8 cellular contexts compared by ENCODE assay signal in the genomic region with DNA sequence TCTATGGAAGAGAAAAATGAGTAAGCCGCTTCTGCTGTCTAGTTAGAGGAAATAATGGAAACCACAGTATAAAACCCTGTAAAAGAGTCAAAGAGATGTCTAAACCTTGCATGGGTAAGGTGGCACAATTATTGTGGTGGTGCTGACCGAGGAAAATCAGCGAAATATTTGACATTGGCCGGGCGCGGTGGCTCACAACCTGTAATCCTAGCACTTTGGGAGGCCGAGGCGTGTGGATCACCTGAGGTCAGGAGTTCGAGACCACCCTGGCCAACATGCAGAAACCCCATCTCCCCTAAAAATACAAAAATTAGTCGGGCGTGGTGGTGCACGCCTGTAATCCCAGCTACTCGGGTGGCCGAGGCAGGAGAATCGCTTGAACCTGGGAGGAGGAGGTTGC. TPM values are rescaled to one million over a fixed set of nuclear protein-coding genes. Genes with fewer than 3 reads are reported as not detected.
DNase-seq lines count a peak whose midpoint lies in the region; ATAC-seq and TF ChIP-seq lines count a peak whose summit lies in the region.
"Not testable (repeated sequence)": the region's sequence is repeated elsewhere in the genome, so short reads cannot be mapped to it uniquely, and the experiment has no call there.

No MANE protein-coding gene starts in this region.

- H3K27me3 Mint-ChIP-seq in CD4-positive, CD25-positive, alpha-beta regulatory T cell; T-cell; activated naive CD8-positive, alpha-beta T cell treated with anti-CD3 and anti-CD28 coated beads, Interleukin-2, amount 10 ng/mL, durations not matched to agents 7 days and 5 days; osteocyte (ENCODE audit: unreplicated experiment): not testable (repeated sequence)

- peaks cover 11% of the 10 kb centered on the region for H3K36me3 ChIP-seq in CD4-positive, CD25-positive, alpha-beta regulatory T cell (ENCODE audit: control insufficient read depth, insufficient read depth, low read length)
- peaks cover 15% of the 10 kb centered on the region for H3K36me3 ChIP-seq in HUES48 (ENCODE audit: control insufficient read depth, insufficient read depth, low read length)
- not testable (repeated sequence) for H3K36me3 ChIP-seq in left lung, tibial artery

- not testable (repeated sequence) for H3K9me3 ChIP-seq in CD4-positive, CD25-positive, alpha-beta regulatory T cell (ENCODE audit: control insufficient read depth in 2 of 2, low read length in 2 of 2); HUES48 (ENCODE audit: control insufficient read depth, insufficient read depth, low read length); left lung; tibial artery

- intact Hi-C loops in left lung (cut with DNase I); tibial artery (cut with DNase I; ENCODE audit: low total_unique reads): not testable (repeated sequence)

- peaks cover 17 to 45% (median 32%) of the 10 kb centered on the region in 4 donors for H3K4me1 Mint-ChIP-seq in CD4-positive, CD25-positive, alpha-beta regulatory T cell
- H3K4me1 Mint-ChIP-seq in T-cell, result peaks cover 36 to 48% (median 43%) of the 10 kb centered on the region in 3 donors
- H3K4me1 Mint-ChIP-seq in activated naive CD8-positive, alpha-beta T cell treated with anti-CD3 and anti-CD28 coated beads, Interleukin-2, amount 10 ng/mL, durations not matched to agents 7 days and 5 days, result peaks cover 32% of the 10 kb centered on the region
- H3K4me1 Mint-ChIP-seq in osteocyte (ENCODE audit: unreplicated experiment), result peaks cover 26% of the 10 kb centered on the region

- H3K4me1 ChIP-seq in CD4-positive, CD25-positive, alpha-beta regulatory T cell (ENCODE audit: control insufficient read depth, insufficient read depth, low read length, poor library complexity, severe bottlenecking), result peaks cover 28% of the 10 kb centered on the region
- H3K4me1 ChIP-seq in HUES48 (ENCODE audit: control insufficient read depth, insufficient read depth, low read length) (peaks cover 16% of the 10 kb centered on the region), left lung (peaks cover 0 to 22% of the 10 kb centered on the region in 2 donors), tibial artery (peaks cover 0 to 20% (median 10%) of the 10 kb centered on the region in 4 donors)

- H3K27ac ChIP-seq in CD4-positive, CD25-positive, alpha-beta regulatory T cell (ENCODE audit: insufficient read depth, low read length, poor library complexity, severe bottlenecking), result peak overlapping the region; percentile 93
- H3K27ac ChIP-seq in HUES48 (ENCODE audit: low read depth, low read length), result peak overlapping the region; percentile 98
- peak overlapping the region; percentile 51 to 81 for H3K27ac ChIP-seq in left lung
- H3K27ac ChIP-seq in tibial artery, result peak overlapping the region; percentile 86 to 94

- DNase-seq in CD4-positive, CD25-positive, alpha-beta regulatory T cell; T-cell; activated naive CD8-positive, alpha-beta T cell treated with anti-CD3 and anti-CD28 coated beads, Interleukin-2, amount 10 ng/mL, durations not matched to agents 7 days and 5 days; epithelial cell of esophagus (ENCODE audit: low read depth); left lung; osteocyte (ENCODE audit: extremely low spot score, unreplicated experiment); tibial artery: not testable (repeated sequence)

- peak overlapping the region; percentile 87 to 98 (median 89) for H3K27ac Mint-ChIP-seq in CD4-positive, CD25-positive, alpha-beta regulatory T cell
- H3K27ac Mint-ChIP-seq in T-cell, result peak overlapping the region; percentile 92 to 95
- peak overlapping the region; percentile 95 for H3K27ac Mint-ChIP-seq in activated naive CD8-positive, alpha-beta T cell treated with anti-CD3 and anti-CD28 coated beads, Interleukin-2, amount 10 ng/mL, durations not matched to agents 7 days and 5 days
- peak overlapping the region; percentile 86 for H3K27ac Mint-ChIP-seq in osteocyte (ENCODE audit: unreplicated experiment)

- not testable (repeated sequence) for TF ChIP-seq CTCF in epithelial cell of esophagus (IDR thresholded peaks at IDR 0.05; ENCODE audit: insufficient read depth, low read depth, low read length, missing control alignments); left lung (IDR thresholded peaks at IDR 0.05); osteocyte (IDR thresholded peaks at IDR 0.05); tibial artery (IDR thresholded peaks at IDR 0.05)

- ATAC-seq in CD4-positive, CD25-positive, alpha-beta regulatory T cell (ENCODE audit: low read depth in 2 of 2); left lung: not testable (repeated sequence)
- ATAC-seq in T-cell (replicated peaks in 1 of 4), result peak in 1 of 4 experiments; percentile 2
- peak; percentile 5 for ATAC-seq in activated naive CD8-positive, alpha-beta T cell treated with anti-CD3 and anti-CD28 coated beads, Interleukin-2, amount 10 ng/mL, durations not matched to agents 7 days and 5 days (ENCODE audit: low read depth)

- CTCF ChIA-PET in T-cell (lab: Charles Lee), result interaction anchor here (0.5 to 1.7 kb wide), 5 partner anchors 38 to 508 kb away, joined by 3 to 6 read pairs (median 5); no protein-coding TSS in a partner anchor

- H3K4me3 ChIP-seq in CD4-positive, CD25-positive, alpha-beta regulatory T cell (ENCODE audit: low read depth, low read length), result peak overlapping the region; percentile 82
- H3K4me3 ChIP-seq in HUES48 (ENCODE audit: low read depth, low read length) (peak overlapping the region; percentile 99), epithelial cell of esophagus (ENCODE audit: low read length) (peak overlapping the region; percentile 65), left lung (peak overlapping the region; percentile 84 to 90), tibial artery (peak overlapping the region; percentile 70 to 84)

- not testable (repeated sequence) for H3K36me3 Mint-ChIP-seq in CD4-positive, CD25-positive, alpha-beta regulatory T cell; osteocyte (ENCODE audit: unreplicated experiment)
- H3K36me3 Mint-ChIP-seq in T-cell, result peaks cover 10% of the 10 kb centered on the region
- H3K36me3 Mint-ChIP-seq in activated naive CD8-positive, alpha-beta T cell treated with anti-CD3 and anti-CD28 coated beads, Interleukin-2, amount 10 ng/mL, durations not matched to agents 7 days and 5 days, result peaks cover 20% of the 10 kb centered on the region

- not testable (repeated sequence) for H3K9ac ChIP-seq in HUES48 (ENCODE audit: low read depth, low read length)

- peak overlapping the region; percentile 88 to 95 (median 91) for H3K4me3 Mint-ChIP-seq in CD4-positive, CD25-positive, alpha-beta regulatory T cell
- H3K4me3 Mint-ChIP-seq in T-cell (peak overlapping the region; percentile 80 to 91 (median 90)), osteocyte (ENCODE audit: unreplicated experiment) (peak overlapping the region; percentile 85)
- H3K4me3 Mint-ChIP-seq in activated naive CD8-positive, alpha-beta T cell treated with anti-CD3 and anti-CD28 coated beads, Interleukin-2, amount 10 ng/mL, durations not matched to agents 7 days and 5 days, result peak overlapping the region; percentile 93

- POLR2A ChIA-PET in T-cell (lab: Charles Lee), result interaction anchor here (0.6 to 2.1 kb wide), 14 partner anchors 22 to 1197 kb away, joined by 3 to 11 read pairs (median 4); partner anchors contain the start of gene UBXN4 (in 1 of the 2)
- POLR2A ChIA-PET in activated naive CD8-positive, alpha-beta T cell treated with anti-CD3 and anti-CD28 coated beads, Interleukin-2, amount 10 ng/mL, durations not matched to agents 7 days and 5 days (lab: Charles Lee), result interaction anchor here (0.6 to 3.0 kb wide), 14 partner anchors 9 to 507 kb away, joined by 3 to 21 read pairs (median 4); no protein-coding TSS in a partner anchor

- not testable (repeated sequence) for H3K27me3 ChIP-seq in CD4-positive, CD25-positive, alpha-beta regulatory T cell (ENCODE audit: control insufficient read depth, insufficient read depth, low read length); HUES48 (ENCODE audit: control insufficient read depth, insufficient read depth, low read length); left lung; tibial artery

- H3K9me3 Mint-ChIP-seq in CD4-positive, CD25-positive, alpha-beta regulatory T cell; T-cell; activated naive CD8-positive, alpha-beta T cell treated with anti-CD3 and anti-CD28 coated beads, Interleukin-2, amount 10 ng/mL, durations not matched to agents 7 days and 5 days; osteocyte (ENCODE audit: unreplicated experiment): not testable (repeated sequence)

RNA-seq across cellular contexts. Expression of gene MCM6, which starts 0.5 kb away (rescaled TPM):
- 27.7 TPM for total RNA-seq in CD4-positive, CD25-positive, alpha-beta regulatory T cell
- polyA plus RNA-seq in CD4-positive, CD25-positive, alpha-beta regulatory T cell, result 10 to 100 TPM; 15.6 to 18.7 (median 18.0) TPM
- total RNA-seq in T-cell (10 to 100 TPM; 20.8 to 29.2 (median 26.1) TPM), left lung (10 to 100 TPM; 21.1 to 32.9 TPM), osteocyte (26.2 and 28.3 TPM in 2 replicates)
- total RNA-seq in activated naive CD8-positive, alpha-beta T cell treated with anti-CD3 and anti-CD28 coated beads, Interleukin-2, amount 10 ng/mL, durations not matched to agents 7 days and 5 days, result 100 to 1,000 TPM; 107 to 109 TPM

RNA-seq across cellular contexts. Expression of gene LCT, which starts 39.8 kb away (rescaled TPM):
- total RNA-seq in CD4-positive, CD25-positive, alpha-beta regulatory T cell, result not detected
- polyA plus RNA-seq in CD4-positive, CD25-positive, alpha-beta regulatory T cell, result not detected
- total RNA-seq in T-cell (under 1 TPM; 0.03 to 0.26 (median 0.10) TPM), left lung (under 1 TPM; 0.08 to 0.09 TPM), osteocyte (not detected in 2 replicates)
- under 1 TPM; 0.14 to 0.39 TPM for total RNA-seq in activated naive CD8-positive, alpha-beta T cell treated with anti-CD3 and anti-CD28 coated beads, Interleukin-2, amount 10 ng/mL, durations not matched to agents 7 days and 5 days
